Comparison of ENCODE assay signal across 10 cellular contexts in the genomic region with DNA sequence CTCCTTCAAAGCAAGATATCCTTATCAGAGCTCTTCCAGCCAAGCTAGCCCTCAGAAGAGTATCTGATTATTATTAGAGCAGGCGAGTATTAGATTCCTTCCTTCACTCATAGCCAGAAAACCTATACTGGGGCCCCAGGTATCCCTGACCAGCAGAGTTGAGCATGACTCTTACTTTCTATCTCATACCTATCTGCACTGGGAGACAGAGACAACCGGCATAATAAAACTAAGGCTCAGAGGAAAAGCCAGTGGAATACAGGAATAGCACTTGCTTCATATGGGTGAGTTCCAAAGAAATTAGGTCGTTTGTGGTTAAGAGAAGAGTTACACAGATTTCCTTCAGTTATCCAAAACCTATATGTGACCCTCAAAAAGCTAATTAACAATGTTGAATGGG. TPM values are rescaled to one million over a fixed set of nuclear protein-coding genes. Genes with fewer than 3 reads are reported as not detected.
"Had no signal": no experiment of that assay in that cellular context is flagged by ENCODE, and none has a peak within 500 bp of the region (broad histone marks: within the 10 kb centered on the region; RNA-seq: fewer than 3 reads in every experiment).

No MANE protein-coding gene starts in this region.

- H3K4me3 ChIP-seq: GM23248, HAP-1, K562 had no signal

- H3K4me1 ChIP-seq: HAP-1 had no signal

- H3K36me3 ChIP-seq: HAP-1 had no signal

- H3K9ac ChIP-seq: GM23248 had no signal

- H3K9me3 ChIP-seq: HAP-1 had no signal

- H3K27ac ChIP-seq: GM23248, HL-60 had no signal

- H2AFZ ChIP-seq: GM23248 had no signal

- DNase-seq: GM23248, GOT3, H7, HFFc6 had no signal

RNA-seq across cellular contexts. Expression of a gene that starts 41.8 kb away (rescaled TPM):
- total RNA-seq: GM23248, H4, H7, HepG2, HFFc6, HT1080 had no signal
- polyA plus RNA-seq: GM23248, HepG2 had no signal

RNA-seq across cellular contexts. Expression of a gene that starts 42.6 kb away (rescaled TPM):
- total RNA-seq: GM23248, H4, HepG2, HFFc6, K562 had no signal
- polyA plus RNA-seq: GM23248, HepG2, K562 had no signal
